9 cellular contexts compared by ENCODE assay signal in genomic region chr2:211867845-211868361, GRCh38.
DNase-seq lines count a peak whose midpoint lies in the region; ATAC-seq, FAIRE-seq and TF ChIP-seq lines count a peak whose summit lies in the region.
"Had no signal": no experiment of that assay in that cellular context is flagged by ENCODE, and none has a peak within 500 bp of the region (broad histone marks: within the 10 kb centered on the region; RNA-seq: fewer than 3 reads in every experiment).

No MANE protein-coding gene starts in this region.

- ATAC-seq in HG02973 (IDR thresholded peaks at IDR 0.05; ENCODE audit: unreplicated experiment) = peak; percentile 94
- ATAC-seq: body of pancreas had no signal

- H3K27ac ChIP-seq in RWPE1 (no peak overlapping the region), substantia nigra (ENCODE audit: low read depth, low read length, poor library complexity, severe bottlenecking) (no peak overlapping the region)
- H3K27ac ChIP-seq: body of pancreas had no signal

- TF ChIP-seq CTCF in RWPE1 (conservative IDR thresholded peaks at IDR 0.05; ENCODE audit: low read depth) = no peak

- POLR2A ChIA-PET in RWPE1 (lab: Yijun Ruan, JAX; ENCODE audit: low non-redundant PET) = no interaction called here

- CTCF ChIA-PET in RWPE1 (lab: Yijun Ruan, JAX) = interaction anchor here (0.5 to 1.3 kb wide), 2 partner anchors 11 to 1523 kb away, joined by 3 read pairs; no protein-coding TSS in a partner anchor

- FAIRE-seq in urothelium cell line (lab: Jason Lieb, UNC) = no peak

- DNase-seq in SIG-M5 treated with dmso at 0.1 percent for 504 hours (lab: John Stamatoyannopoulos, UW; ENCODE audit: unreplicated experiment) (peak; percentile 19), SIG-M5 (lab: John Stamatoyannopoulos, UW) (no peak), RWPE1 (ENCODE audit: low spot score) (peak; percentile 36), urothelium cell line (ENCODE audit: low spot score) (peak; percentile 6), substantia nigra (lab: John Stamatoyannopoulos, UW) (no peak), NCI-H510A treated with DMSO at 0.1 percent for 48 hours (lab: John Stamatoyannopoulos, UW) (no peak), GM03348 (ENCODE audit: low spot score) (no peak)
- DNase-seq: body of pancreas had no signal

Comparison
In these comparisons a context has a peak if more than half of its experiments do, and no peak if none do; other contexts are left out.
1. DNase-seq: peak in SIG-M5 treated with dmso at 0.1 percent for 504 hours (single experiment), RWPE1 (single experiment) and urothelium cell line (single experiment); none in SIG-M5 (single experiment), substantia nigra (0 of 49), NCI-H510A treated with DMSO at 0.1 percent for 48 hours (single experiment) and GM03348 (single experiment).